In genomic region chr4:2262944-2263250, GRCh38 we compare ENCODE assay signal across 1 cellular context.
TF ChIP-seq lines count a peak whose summit lies in the region.

No MANE protein-coding gene starts in this region.

TF ChIP-seq in H1, 55 proteins besides CTCF, POLR2A, EP300 and RAD21:
- TF ChIP-seq BACH1 (IDR thresholded peaks at IDR 0.05; ENCODE audit: low read length) (no peak), TBP (IDR thresholded peaks at IDR 0.05; ENCODE audit: low read depth, low read length) (no peak), RNF2 (IDR thresholded peaks at IDR 0.05; ENCODE audit: borderline replicate concordance, low read depth, low read length, missing control alignments, poor library complexity, severe bottlenecking) (no peak), PHF8 (conservative IDR thresholded peaks at IDR 0.05; ENCODE audit: low read depth, low read length) (no peak), E2F6 (IDR thresholded peaks at IDR 0.05) (no peak), TAF7 (optimal IDR thresholded peaks at IDR 0.05; ENCODE audit: borderline replicate concordance, low read depth, low read length) (no peak), RXRA (IDR thresholded peaks at IDR 0.05; ENCODE audit: insufficient read depth, low read depth, low read length) (no peak), JUND (IDR thresholded peaks at IDR 0.05; ENCODE audit: low read length) (no peak), NRF1 (IDR thresholded peaks at IDR 0.05; ENCODE audit: low read depth, low read length) (no peak), HDAC2 (IDR thresholded peaks at IDR 0.05; ENCODE audit: borderline replicate concordance in 1 of 2, low read depth in 2 of 2, low read length in 2 of 2) (no peak), CTBP2 (IDR thresholded peaks at IDR 0.05; ENCODE audit: borderline replicate concordance, insufficient read depth, insufficient read length, low read length) (no peak), ATF2 (IDR thresholded peaks at IDR 0.05; ENCODE audit: low read length) (no peak), CHD2 (IDR thresholded peaks at IDR 0.05; ENCODE audit: low read length) (no peak)
- TF ChIP-seq, protein P1, sequence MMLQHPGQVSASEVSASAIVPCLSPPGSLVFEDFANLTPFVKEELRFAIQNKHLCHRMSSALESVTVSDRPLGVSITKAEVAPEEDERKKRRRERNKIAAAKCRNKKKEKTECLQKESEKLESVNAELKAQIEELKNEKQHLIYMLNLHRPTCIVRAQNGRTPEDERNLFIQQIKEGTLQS (IDR thresholded peaks at IDR 0.05; ENCODE audit: insufficient read depth, low read depth, low read length) = no peak
